In the genomic region with DNA sequence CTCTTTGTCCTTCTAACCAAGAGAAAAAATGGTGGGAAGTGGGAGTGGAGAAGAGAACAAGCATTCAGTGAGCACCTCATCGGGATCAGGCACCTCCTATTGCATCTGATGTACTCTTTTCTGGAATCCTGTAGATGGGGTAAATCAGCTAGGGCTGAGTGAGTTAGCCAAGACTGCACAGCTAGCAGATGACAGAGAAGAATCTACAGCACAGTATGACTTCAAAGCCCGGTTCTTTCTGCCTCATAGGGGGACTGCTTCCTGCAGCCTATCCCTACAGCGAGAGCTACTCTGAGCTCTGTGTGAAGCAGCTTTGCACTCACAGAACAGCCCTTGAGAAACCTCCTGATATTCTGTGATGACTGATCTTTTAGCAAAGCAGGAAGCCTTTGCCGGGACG, we compare ENCODE assay signal across 22 cellular contexts.
"Had no signal": no experiment of that assay in that cellular context is flagged by ENCODE, and none has a peak within 500 bp of the region (broad histone marks: within the 10 kb centered on the region; RNA-seq: fewer than 3 reads in every experiment).

No MANE protein-coding gene starts in this region.

- FAIRE-seq: frontal cortex, kidney had no signal

- H3K9me3 ChIP-seq: body of pancreas, colonic mucosa, right lobe of liver, thoracic aorta, uterus had no signal

- H3K36me3 ChIP-seq: colonic mucosa, right lobe of liver, thoracic aorta, uterus had no signal

- H3K27ac ChIP-seq: body of pancreas, colonic mucosa, right lobe of liver, thoracic aorta, uterus had no signal

- DNase-seq: activated CD4-positive, alpha-beta T cell treated with anti-CD3 and anti-CD28 coated beads for 36 hours; activated CD4-positive, CD25-positive, alpha-beta regulatory T cell; activated CD8-positive, alpha-beta memory T cell treated with anti-CD3 and anti-CD28 coated beads, Interleukin-2, amount 10 ng/mL, durations not matched to agents 7 days and 5 days; activated CD8-positive, alpha-beta T cell treated with anti-CD3 and anti-CD28 coated beads, Interleukin-2, amount 10 ng/mL, durations not matched to agents 7 days and 5 days; activated naive CD4-positive, alpha-beta T cell; activated T-cell treated with anti-CD3 and anti-CD28 coated beads for 4 hours; activated T-cell treated with anti-CD3 and anti-CD28 coated beads, Interleukin-2, amount 50 U/mL, for 72 hours; aorta; body of pancreas; cerebellar nuclear complex; colonic mucosa; effector memory CD4-positive, alpha-beta T cell; kidney; naive thymus-derived CD8-positive, alpha-beta T cell; posterior cingulate gyrus; right lobe of liver; stimulated activated CD4-positive, alpha-beta T cell treated with anti-CD3 and anti-CD28 coated beads, Interleukin-2, amount 100 ng/mL, for 48 hours; stimulated activated naive CD8-positive, alpha-beta T cell treated with anti-CD3 and anti-CD28 coated beads, Interleukin-15, Interleukin-2, amounts not matched to agents 100 U/mL and 50 U/mL, for 24 hours; trophoblast cell; uterus had no signal

- H3K4me3 ChIP-seq: body of pancreas, colonic mucosa, right lobe of liver, thoracic aorta, uterus had no signal

- ATAC-seq: activated CD4-positive, alpha-beta T cell treated with anti-CD3 and anti-CD28 coated beads for 36 hours; activated CD8-positive, alpha-beta memory T cell treated with anti-CD3 and anti-CD28 coated beads, Interleukin-2, amount 10 ng/mL, durations not matched to agents 7 days and 5 days; activated CD8-positive, alpha-beta T cell treated with anti-CD3 and anti-CD28 coated beads, Interleukin-2, amount 10 ng/mL, durations not matched to agents 7 days and 5 days; activated T-cell treated with anti-CD3 and anti-CD28 coated beads, Interleukin-2, amount 50 U/mL, for 72 hours; body of pancreas; naive thymus-derived CD8-positive, alpha-beta T cell; right lobe of liver; stimulated activated naive CD8-positive, alpha-beta T cell treated with anti-CD3 and anti-CD28 coated beads, Interleukin-15, Interleukin-2, amounts not matched to agents 100 U/mL and 50 U/mL, for 24 hours had no signal

- H3K4me1 ChIP-seq: body of pancreas, colonic mucosa, right lobe of liver, uterus had no signal

- H3K27me3 ChIP-seq: body of pancreas, colonic mucosa, right lobe of liver, uterus had no signal
